In genomic region chr13:53311561-53311960, GRCh38 we compare ENCODE assay signal across 11 cellular contexts.
"Had no signal": no experiment of that assay in that cellular context is flagged by ENCODE, and none has a peak within 500 bp of the region (broad histone marks: within the 10 kb centered on the region; RNA-seq: fewer than 3 reads in every experiment).

No MANE protein-coding gene starts in this region.

- H3K4me3 Mint-ChIP-seq: activated naive CD8-positive, alpha-beta T cell; activated T-helper 1 cell treated with anti-CD3 and anti-CD28 coated beads, Interleukin-12 subunit alpha, Interleukin-12 subunit beta, Interleukin-2, Interleukin-4 antibody, amounts not matched to agents 30 ng/mL and 10 ng/mL and 1 ng/mL, durations not matched to agents 14 hours and 24 hours and 36 hours; naive thymus-derived CD4-positive, alpha-beta T cell; stimulated activated naive B cell treated with anti-CD40 and anti-IgM and Interleukin-4, amounts not matched to agents 10 μg/mL and 1 μg/mL and 100 μg/mL, for 72 hours had no signal

- H3K36me3 ChIP-seq: esophagus muscularis mucosa had no signal

- H3K27ac ChIP-seq: esophagus muscularis mucosa had no signal

- H3K4me3 ChIP-seq: esophagus muscularis mucosa had no signal

- H3K27ac Mint-ChIP-seq: activated naive CD8-positive, alpha-beta T cell; activated T-helper 1 cell treated with anti-CD3 and anti-CD28 coated beads, Interleukin-12 subunit alpha, Interleukin-12 subunit beta, Interleukin-2, Interleukin-4 antibody, amounts not matched to agents 30 ng/mL and 10 ng/mL and 1 ng/mL, durations not matched to agents 14 hours and 24 hours and 36 hours; naive thymus-derived CD4-positive, alpha-beta T cell; stimulated activated naive B cell treated with anti-CD40 and anti-IgM and Interleukin-4, amounts not matched to agents 10 μg/mL and 1 μg/mL and 100 μg/mL, for 72 hours had no signal

- H3K4me1 Mint-ChIP-seq: naive thymus-derived CD4-positive, alpha-beta T cell; stimulated activated naive B cell treated with anti-CD40 and anti-IgM and Interleukin-4, amounts not matched to agents 10 μg/mL and 1 μg/mL and 100 μg/mL, for 72 hours had no signal

- H3K9me3 ChIP-seq: esophagus muscularis mucosa had no signal

- ATAC-seq: naive thymus-derived CD4-positive, alpha-beta T cell; stimulated activated naive B cell treated with anti-CD40 and anti-IgM and Interleukin-4, amounts not matched to agents 10 μg/mL and 1 μg/mL and 100 μg/mL, for 72 hours had no signal

- H3K27me3 Mint-ChIP-seq: activated naive CD8-positive, alpha-beta T cell; naive thymus-derived CD4-positive, alpha-beta T cell; stimulated activated naive B cell treated with anti-CD40 and anti-IgM and Interleukin-4, amounts not matched to agents 10 μg/mL and 1 μg/mL and 100 μg/mL, for 72 hours had no signal

- H3K4me1 ChIP-seq: esophagus muscularis mucosa had no signal

- DNase-seq: activated CD4-positive, alpha-beta T cell treated with anti-CD3 and anti-CD28 coated beads for 1 hour; effector CD4-positive, alpha-beta T cell; mesenchymal stem cell; naive thymus-derived CD4-positive, alpha-beta T cell; nucleus accumbens; stimulated activated naive B cell treated with anti-CD40 and anti-IgM and Interleukin-4, amounts not matched to agents 10 μg/mL and 1 μg/mL and 100 μg/mL, for 72 hours; T1000 had no signal

- H3K36me3 Mint-ChIP-seq: activated naive CD8-positive, alpha-beta T cell; naive thymus-derived CD4-positive, alpha-beta T cell; stimulated activated naive B cell treated with anti-CD40 and anti-IgM and Interleukin-4, amounts not matched to agents 10 μg/mL and 1 μg/mL and 100 μg/mL, for 72 hours had no signal

- H3K27me3 ChIP-seq: esophagus muscularis mucosa had no signal

- FAIRE-seq: endothelial cell of umbilical vein had no signal
